Comparison of ENCODE assay signal across 9 cellular contexts in the genomic region with DNA sequence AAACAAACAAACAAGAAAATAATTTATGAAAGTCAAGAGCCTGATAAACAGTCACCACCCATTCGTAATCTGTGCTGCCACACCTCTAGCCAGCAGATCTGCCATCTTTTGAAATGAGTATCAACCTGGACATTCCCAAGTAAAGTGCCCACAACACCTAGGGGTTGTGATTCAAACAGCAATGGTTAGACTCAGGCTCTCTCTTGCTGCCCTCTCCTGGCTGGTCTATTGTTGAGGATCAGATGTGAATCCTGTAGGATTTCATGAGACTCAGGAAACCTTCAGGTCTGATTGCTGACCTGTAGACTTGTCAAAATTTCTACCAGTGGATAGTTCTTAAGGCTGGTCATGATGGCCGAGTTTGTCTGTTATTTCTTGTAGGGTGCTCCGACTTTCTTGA. TPM values are rescaled to one million over a fixed set of nuclear protein-coding genes. Genes with fewer than 3 reads are reported as not detected.
A peak's percentile ranks its signal among the peaks of the same experiment; 100 is the strongest.
DNase-seq lines count a peak whose midpoint lies in the region; ATAC-seq and TF ChIP-seq lines count a peak whose summit lies in the region.
"Had no signal": no experiment of that assay in that cellular context is flagged by ENCODE, and none has a peak within 500 bp of the region (broad histone marks: within the 10 kb centered on the region; RNA-seq: fewer than 3 reads in every experiment).

No MANE protein-coding gene starts in this region.

- peaks cover 78% of the 10 kb centered on the region for H3K4me1 Mint-ChIP-seq in activated CD4-positive, alpha-beta memory T cell treated with anti-CD3 and anti-CD28 coated beads, Interleukin-2, amount 10 ng/mL, durations not matched to agents 7 days and 5 days

- no peak overlapping the region for H3K9ac ChIP-seq in liver (ENCODE audit: low read depth in 1 of 2, low read length in 2 of 2)

- no peak for ATAC-seq in GM19395 (IDR thresholded peaks at IDR 0.05; ENCODE audit: unreplicated experiment)
- no peak for ATAC-seq in HG02610 (IDR thresholded peaks at IDR 0.05; ENCODE audit: unreplicated experiment)

- H3K4me1 ChIP-seq in HAP-1, result peaks cover 4% of the 10 kb centered on the region
- peaks cover 4 to 23% (median 14%) of the 10 kb centered on the region in 4 donors for H3K4me1 ChIP-seq in liver (ENCODE audit: control insufficient read depth in 4 of 4, insufficient read depth in 4 of 4, low read length in 3 of 4)

- CTCF ChIA-PET in BJ (lab: Yijun Ruan, JAX), result interaction anchor here (2.0 kb wide), 1 partner anchor 36 kb away, joined by 8 read pairs; no protein-coding TSS in a partner anchor
- CTCF ChIA-PET in activated CD4-positive, alpha-beta memory T cell treated with anti-CD3 and anti-CD28 coated beads, Interleukin-2, amount 10 ng/mL, durations not matched to agents 7 days and 5 days (lab: Charles Lee), result interaction anchor here (0.8 to 0.9 kb wide), 2 partner anchors 28 to 32 kb away, joined by 3 read pairs; no protein-coding TSS in a partner anchor

- H3K27ac ChIP-seq in liver (ENCODE audit: low read depth in 1 of 2, low read length in 2 of 2), result no peak overlapping the region
- H3K27ac ChIP-seq: thoracic aorta had no signal

- DNase-seq in BJ (ENCODE audit: low read depth), result no peak
- peak; percentile 33 to 54 for DNase-seq in HAP-1 (ENCODE audit: low spot score in 2 of 2)
- DNase-seq in activated CD4-positive, alpha-beta memory T cell treated with anti-CD3 and anti-CD28 coated beads, Interleukin-2, amount 10 ng/mL, durations not matched to agents 7 days and 5 days, result no peak
- DNase-seq in SKM-1 (lab: John Stamatoyannopoulos, UW; ENCODE audit: unreplicated experiment), result no peak
- DNase-seq in activated CD8-positive, alpha-beta memory T cell treated with anti-CD3 and anti-CD28 coated beads, Interleukin-2, amount 50 U/mL, for 4 hours, result no peak

- POLR2A ChIA-PET in BJ (lab: Charles Lee), result no interaction called here
- POLR2A ChIA-PET in activated CD4-positive, alpha-beta memory T cell treated with anti-CD3 and anti-CD28 coated beads, Interleukin-2, amount 10 ng/mL, durations not matched to agents 7 days and 5 days (lab: Charles Lee), result interaction anchor here (2.3 kb wide), 1 partner anchor 26 kb away, joined by 14 read pairs; a partner anchor contains a TSS

- no peak overlapping the region for H3K4me3 ChIP-seq in BJ (ENCODE audit: low read depth, low read length)
- H3K4me3 ChIP-seq in HAP-1, result no peak overlapping the region
- no peak overlapping the region for H3K4me3 ChIP-seq in liver (ENCODE audit: low read depth in 1 of 3, low read length in 3 of 3)
- H3K4me3 ChIP-seq: thoracic aorta had no signal

- H3K27ac Mint-ChIP-seq in activated CD4-positive, alpha-beta memory T cell treated with anti-CD3 and anti-CD28 coated beads, Interleukin-2, amount 10 ng/mL, durations not matched to agents 7 days and 5 days, result peak overlapping the region; percentile 41

- H3K4me3 Mint-ChIP-seq in activated CD4-positive, alpha-beta memory T cell treated with anti-CD3 and anti-CD28 coated beads, Interleukin-2, amount 10 ng/mL, durations not matched to agents 7 days and 5 days, result no peak overlapping the region

- TF ChIP-seq CTCF in BJ (IDR thresholded peaks at IDR 0.05; ENCODE audit: insufficient read depth, low read depth, low read length) (peak; percentile 21; the same call in 1 of the 2 replicates), liver (IDR thresholded peaks at IDR 0.05; ENCODE audit: low read depth, low read length, missing input control) (peak; percentile 17)

- peak; percentile 59 to 69 for TF ChIP-seq RAD21 in liver (IDR thresholded peaks at IDR 0.05)

- peaks cover 64% of the 10 kb centered on the region for H3K36me3 Mint-ChIP-seq in activated CD4-positive, alpha-beta memory T cell treated with anti-CD3 and anti-CD28 coated beads, Interleukin-2, amount 10 ng/mL, durations not matched to agents 7 days and 5 days (ENCODE audit: low read depth)

- in situ Hi-C loops in HAP-1 (cut with MboI; ENCODE audit: low sequenced_read_pairs), result no loop called here

- no peaks in the 10 kb centered on the region for H3K9me3 Mint-ChIP-seq in activated CD4-positive, alpha-beta memory T cell treated with anti-CD3 and anti-CD28 coated beads, Interleukin-2, amount 10 ng/mL, durations not matched to agents 7 days and 5 days

- no peaks in the 10 kb centered on the region for H3K9me3 ChIP-seq in HAP-1
- H3K9me3 ChIP-seq in liver (ENCODE audit: control insufficient read depth in 4 of 4, low read length in 3 of 4), result no peaks in the 10 kb centered on the region
- H3K9me3 ChIP-seq: thoracic aorta had no signal

- no peaks in the 10 kb centered on the region for H3K27me3 Mint-ChIP-seq in activated CD4-positive, alpha-beta memory T cell treated with anti-CD3 and anti-CD28 coated beads, Interleukin-2, amount 10 ng/mL, durations not matched to agents 7 days and 5 days

- H3K27me3 ChIP-seq in BJ (ENCODE audit: control insufficient read depth, insufficient read depth, low read length) (no peaks in the 10 kb centered on the region), HAP-1 (ENCODE audit: low read depth) (no peaks in the 10 kb centered on the region), liver (ENCODE audit: control insufficient read depth in 4 of 4, insufficient read depth in 4 of 4, low read length in 3 of 4) (no peaks in the 10 kb centered on the region)

- WGBS in liver, result 98% methylated on average over 3 of the region's 3 CpGs

- no peaks in the 10 kb centered on the region for H3K36me3 ChIP-seq in BJ (ENCODE audit: control insufficient read depth, insufficient read depth, low read length)
- no peaks in the 10 kb centered on the region; the same call in 1 of the 2 replicates for H3K36me3 ChIP-seq in HAP-1 (replicated peaks)
- peaks cover 0 to 3% (median 3%) of the 10 kb centered on the region in 4 donors for H3K36me3 ChIP-seq in liver (ENCODE audit: control insufficient read depth in 4 of 4, insufficient read depth in 3 of 4, low read depth in 1 of 4, low read length in 3 of 4)
- H3K36me3 ChIP-seq: thoracic aorta had no signal

TF ChIP-seq in liver, 16 proteins besides CTCF, POLR2A, EP300 and RAD21 (continues in another document):
- TF ChIP-seq GABPA (IDR thresholded peaks at IDR 0.05 in 1 of 2, conservative IDR thresholded peaks at IDR 0.05 in 1 of 2), result no peak
- TF ChIP-seq FOXA2 (IDR thresholded peaks at IDR 0.05), result no peak
- TF ChIP-seq FOXA1 (IDR thresholded peaks at IDR 0.05), result no peak
- TF ChIP-seq HNF4G (IDR thresholded peaks at IDR 0.05), result no peak
- TF ChIP-seq, protein P1, sequence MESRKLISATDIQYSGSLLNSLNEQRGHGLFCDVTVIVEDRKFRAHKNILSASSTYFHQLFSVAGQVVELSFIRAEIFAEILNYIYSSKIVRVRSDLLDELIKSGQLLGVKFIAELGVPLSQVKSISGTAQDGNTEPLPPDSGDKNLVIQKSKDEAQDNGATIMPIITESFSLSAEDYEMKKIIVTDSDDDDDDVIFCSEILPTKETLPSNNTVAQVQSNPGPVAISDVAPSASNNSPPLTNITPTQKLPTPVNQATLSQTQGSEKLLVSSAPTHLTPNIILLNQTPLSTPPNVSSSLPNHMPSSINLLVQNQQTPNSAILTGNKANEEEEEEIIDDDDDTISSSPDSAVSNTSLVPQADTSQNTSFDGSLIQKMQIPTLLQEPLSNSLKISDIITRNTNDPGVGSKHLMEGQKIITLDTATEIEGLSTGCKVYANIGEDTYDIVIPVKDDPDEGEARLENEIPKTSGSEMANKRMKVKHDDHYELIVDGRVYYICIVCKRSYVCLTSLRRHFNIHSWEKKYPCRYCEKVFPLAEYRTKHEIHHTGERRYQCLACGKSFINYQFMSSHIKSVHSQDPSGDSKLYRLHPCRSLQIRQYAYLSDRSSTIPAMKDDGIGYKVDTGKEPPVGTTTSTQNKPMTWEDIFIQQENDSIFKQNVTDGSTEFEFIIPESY (IDR thresholded peaks at IDR 0.05), result no peak
- no peak for TF ChIP-seq YY1 (IDR thresholded peaks at IDR 0.05)
- no peak for TF ChIP-seq SP1 (IDR thresholded peaks at IDR 0.05)
- no peak for TF ChIP-seq NR2F2 (IDR thresholded peaks at IDR 0.05)
- no peak for TF ChIP-seq TAF1 (conservative IDR thresholded peaks at IDR 0.05)
- TF ChIP-seq, protein P2, sequence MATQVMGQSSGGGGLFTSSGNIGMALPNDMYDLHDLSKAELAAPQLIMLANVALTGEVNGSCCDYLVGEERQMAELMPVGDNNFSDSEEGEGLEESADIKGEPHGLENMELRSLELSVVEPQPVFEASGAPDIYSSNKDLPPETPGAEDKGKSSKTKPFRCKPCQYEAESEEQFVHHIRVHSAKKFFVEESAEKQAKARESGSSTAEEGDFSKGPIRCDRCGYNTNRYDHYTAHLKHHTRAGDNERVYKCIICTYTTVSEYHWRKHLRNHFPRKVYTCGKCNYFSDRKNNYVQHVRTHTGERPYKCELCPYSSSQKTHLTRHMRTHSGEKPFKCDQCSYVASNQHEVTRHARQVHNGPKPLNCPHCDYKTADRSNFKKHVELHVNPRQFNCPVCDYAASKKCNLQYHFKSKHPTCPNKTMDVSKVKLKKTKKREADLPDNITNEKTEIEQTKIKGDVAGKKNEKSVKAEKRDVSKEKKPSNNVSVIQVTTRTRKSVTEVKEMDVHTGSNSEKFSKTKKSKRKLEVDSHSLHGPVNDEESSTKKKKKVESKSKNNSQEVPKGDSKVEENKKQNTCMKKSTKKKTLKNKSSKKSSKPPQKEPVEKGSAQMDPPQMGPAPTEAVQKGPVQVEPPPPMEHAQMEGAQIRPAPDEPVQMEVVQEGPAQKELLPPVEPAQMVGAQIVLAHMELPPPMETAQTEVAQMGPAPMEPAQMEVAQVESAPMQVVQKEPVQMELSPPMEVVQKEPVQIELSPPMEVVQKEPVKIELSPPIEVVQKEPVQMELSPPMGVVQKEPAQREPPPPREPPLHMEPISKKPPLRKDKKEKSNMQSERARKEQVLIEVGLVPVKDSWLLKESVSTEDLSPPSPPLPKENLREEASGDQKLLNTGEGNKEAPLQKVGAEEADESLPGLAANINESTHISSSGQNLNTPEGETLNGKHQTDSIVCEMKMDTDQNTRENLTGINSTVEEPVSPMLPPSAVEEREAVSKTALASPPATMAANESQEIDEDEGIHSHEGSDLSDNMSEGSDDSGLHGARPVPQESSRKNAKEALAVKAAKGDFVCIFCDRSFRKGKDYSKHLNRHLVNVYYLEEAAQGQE (IDR thresholded peaks at IDR 0.05), result no peak
- no peak for TF ChIP-seq RXRA (IDR thresholded peaks at IDR 0.05)
- TF ChIP-seq, protein P3, sequence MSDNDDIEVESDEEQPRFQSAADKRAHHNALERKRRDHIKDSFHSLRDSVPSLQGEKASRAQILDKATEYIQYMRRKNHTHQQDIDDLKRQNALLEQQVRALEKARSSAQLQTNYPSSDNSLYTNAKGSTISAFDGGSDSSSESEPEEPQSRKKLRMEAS (IDR thresholded peaks at IDR 0.05), result no peak
- TF ChIP-seq EGR1 (IDR thresholded peaks at IDR 0.05; ENCODE audit: low read depth in 2 of 2), result no peak
- no peak for TF ChIP-seq JUND (IDR thresholded peaks at IDR 0.05)
- TF ChIP-seq HNF4A (conservative IDR thresholded peaks at IDR 0.05), result no peak

RNA-seq across cellular contexts. Expression of a gene that starts 26.8 kb away (rescaled TPM):
- polyA plus RNA-seq in BJ (2011; rRNA removed) (14.3 and 18.9 TPM in 2 replicates), liver (10 to 100 TPM; 17.9 to 23.6 TPM)
- polyA minus RNA-seq in BJ (2011; rRNA and poly(A)+ RNA removed), result 16.5 and 18.8 TPM in 2 replicates
- 100 to 1,000 TPM; 112 to 115 TPM for total RNA-seq in activated CD4-positive, alpha-beta memory T cell treated with anti-CD3 and anti-CD28 coated beads, Interleukin-2, amount 10 ng/mL, durations not matched to agents 7 days and 5 days
- 10 to 100 TPM; 26.1 to 58.1 TPM for total RNA-seq in liver

Comparison
In these comparisons a context has a peak if more than half of its experiments do, and no peak if none do; other contexts are left out.
1. DNase-seq: peak in HAP-1 (2 of 2); none in BJ (single experiment), activated CD4-positive, alpha-beta memory T cell treated with anti-CD3 and anti-CD28 coated beads, Interleukin-2, amount 10 ng/mL, durations not matched to agents 7 days and 5 days (single experiment), SKM-1 (single experiment) and activated CD8-positive, alpha-beta memory T cell treated with anti-CD3 and anti-CD28 coated beads, Interleukin-2, amount 50 U/mL, for 4 hours (single experiment).